In genomic region chr1:6274622-6275139, GRCh38 we compare ENCODE assay signal across 35 cellular contexts. TPM values are rescaled to one million over a fixed set of nuclear protein-coding genes. Genes with fewer than 3 reads are reported as not detected.
"Had no signal": no experiment of that assay in that cellular context is flagged by ENCODE, and none has a peak within 500 bp of the region (broad histone marks: within the 10 kb centered on the region; RNA-seq: fewer than 3 reads in every experiment).

No MANE protein-coding gene starts in this region.

- H3K9me3 ChIP-seq: colonic mucosa, gastrocnemius medialis, heart right ventricle, mucosa of descending colon, ovary, psoas muscle, sigmoid colon, stomach, testis, tibial artery had no signal

- H3K27me3 ChIP-seq: colonic mucosa, gastrocnemius medialis, heart right ventricle, ovary, sigmoid colon, stomach, testis, tibial artery had no signal

- H3K36me3 ChIP-seq: colonic mucosa, gastrocnemius medialis, heart right ventricle, ovary, sigmoid colon, stomach, tibial artery had no signal

- H3K27ac ChIP-seq: colonic mucosa, epithelial cell of prostate, gastrocnemius medialis, heart right ventricle, ovary, psoas muscle, sigmoid colon, testis, tibial artery had no signal

- H3K4me3 ChIP-seq: colonic mucosa, gastrocnemius medialis, heart right ventricle, lung, mucosa of descending colon, ovary, psoas muscle, sigmoid colon, stomach, testis, tibial artery had no signal

- ATAC-seq: esophagus mucosa; gastrocnemius medialis; heart right ventricle; left colon; left ventricle myocardium superior; mucosa of descending colon; natural killer cell treated with Interleukin-12 subunit alpha and Interleukin-12 subunit beta and Interleukin-15 and Interleukin-18, amount 100 ng/mL, for 72 hours; psoas muscle; right cardiac atrium; stimulated activated effector memory CD8-positive, alpha-beta T cell treated with anti-CD3 and anti-CD28 coated beads, Interleukin-12 subunit alpha, Interleukin-12 subunit beta, amount 100 ng/mL, for 72 hours had no signal

- DNase-seq: colonic mucosa; effector CD8-positive, alpha-beta T cell; endodermal cell; foreskin fibroblast; gastrocnemius medialis; heart right ventricle; hippocampal formation; islet precursor cell; kidney glomerular epithelial cell; left colon; left ventricle myocardium superior; mucosa of descending colon; naive B cell; occipital lobe; psoas muscle; sigmoid colon; stimulated activated CD4-positive, alpha-beta T cell treated with anti-CD3 and anti-CD28 coated beads, Interleukin-2, amount 100 ng/mL, for 24 hours; stimulated activated CD4-positive, alpha-beta T cell treated with anti-CD3 and anti-CD28 coated beads, Interleukin-4, amount 100 ng/mL, for 24 hours; stimulated activated naive CD4-positive, alpha-beta T cell treated with Interleukin-2 at 50 U/mL for 16 hours; stomach; testis; tibial artery had no signal

RNA-seq across cellular contexts. Expression of gene HES3, which starts 30.7 kb away (rescaled TPM):
- total RNA-seq: chondrocyte; colonic mucosa; esophagus mucosa; gastrocnemius medialis; heart right ventricle; left colon; left ventricle myocardium superior; lung; mesothelial cell of epicardium; mucosa of descending colon; natural killer cell treated with Interleukin-12 subunit alpha and Interleukin-12 subunit beta and Interleukin-15 and Interleukin-18, amount 100 ng/mL, for 72 hours; occipital lobe; ovary; psoas muscle; renal cortical epithelial cell; right cardiac atrium; sigmoid colon; skeletal muscle tissue; stomach; subcutaneous adipose tissue; testis; urinary bladder had no signal
- polyA plus RNA-seq: heart right ventricle, lung, ovary, psoas muscle, right cardiac atrium, sigmoid colon, stomach, urinary bladder had no signal
